ENCODE assay signal across 2 cellular contexts in the genomic region with DNA sequence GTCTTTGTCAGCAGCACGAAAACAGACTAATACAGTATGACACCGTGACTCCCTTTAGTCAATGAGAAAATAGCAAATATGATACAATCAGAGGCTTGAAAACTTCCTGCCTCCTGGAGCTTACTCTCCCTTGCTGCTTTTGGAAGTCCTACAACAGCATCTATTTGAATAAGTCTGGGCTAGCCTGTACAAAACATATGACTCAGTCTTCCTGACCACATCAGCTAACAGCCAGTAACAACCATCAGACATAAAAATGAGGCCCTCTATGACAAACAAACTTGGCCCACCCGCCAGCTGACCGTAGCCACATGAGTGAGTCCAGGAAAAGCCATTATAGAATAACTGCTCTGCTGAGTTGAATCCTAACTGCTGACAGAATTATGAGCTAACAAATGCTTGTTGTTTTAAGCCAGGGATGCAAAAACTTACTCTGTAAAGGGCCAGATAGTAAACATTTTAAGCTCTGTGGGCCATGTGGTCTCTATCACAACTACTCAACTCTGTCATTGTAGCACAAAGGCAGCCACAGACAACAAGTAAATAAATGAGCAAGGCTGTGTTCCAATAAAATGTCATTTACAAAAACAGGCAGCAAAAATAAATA.
TF ChIP-seq lines count a peak whose summit lies in the region.

No MANE protein-coding gene starts in this region.

TF ChIP-seq in SK-N-SH treated with all-trans-retinoic acid at 6 μM for 48 hours, 23 proteins besides CTCF, POLR2A, EP300 and RAD21 (continued from another document):
- TF ChIP-seq, protein P1, sequence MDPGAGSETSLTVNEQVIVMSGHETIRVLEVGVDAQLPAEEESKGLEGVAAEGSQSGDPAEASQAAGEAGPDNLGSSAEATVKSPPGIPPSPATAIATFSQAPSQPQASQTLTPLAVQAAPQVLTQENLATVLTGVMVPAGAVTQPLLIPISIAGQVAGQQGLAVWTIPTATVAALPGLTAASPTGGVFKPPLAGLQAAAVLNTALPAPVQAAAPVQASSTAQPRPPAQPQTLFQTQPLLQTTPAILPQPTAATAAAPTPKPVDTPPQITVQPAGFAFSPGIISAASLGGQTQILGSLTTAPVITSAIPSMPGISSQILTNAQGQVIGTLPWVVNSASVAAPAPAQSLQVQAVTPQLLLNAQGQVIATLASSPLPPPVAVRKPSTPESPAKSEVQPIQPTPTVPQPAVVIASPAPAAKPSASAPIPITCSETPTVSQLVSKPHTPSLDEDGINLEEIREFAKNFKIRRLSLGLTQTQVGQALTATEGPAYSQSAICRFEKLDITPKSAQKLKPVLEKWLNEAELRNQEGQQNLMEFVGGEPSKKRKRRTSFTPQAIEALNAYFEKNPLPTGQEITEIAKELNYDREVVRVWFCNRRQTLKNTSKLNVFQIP (CRISPR knock-in tag; IDR thresholded peaks at IDR 0.05; ENCODE audit: borderline replicate concordance, low read depth), result no peak
- TF ChIP-seq ISL1 (CRISPR knock-in tag; IDR thresholded peaks at IDR 0.05) (no peak), CREB5 (CRISPR knock-in tag; IDR thresholded peaks at IDR 0.05; ENCODE audit: low read depth) (no peak), ESRRG (CRISPR knock-in tag; IDR thresholded peaks at IDR 0.05) (no peak), ZNF565 (CRISPR knock-in tag; conservative IDR thresholded peaks at IDR 0.05; ENCODE audit: low read depth) (no peak), OSR1 (CRISPR knock-in tag; IDR thresholded peaks at IDR 0.05) (no peak), CSDC2 (CRISPR knock-in tag; IDR thresholded peaks at IDR 0.05) (no peak), ZNF70 (CRISPR knock-in tag; IDR thresholded peaks at IDR 0.05) (no peak), SNAI2 (CRISPR knock-in tag; IDR thresholded peaks at IDR 0.05) (no peak), ZFP30 (CRISPR knock-in tag; IDR thresholded peaks at IDR 0.05) (no peak)

TF ChIP-seq in SK-N-SH, 30 proteins besides CTCF, POLR2A, EP300 and RAD21 (continued from another document):
- TF ChIP-seq, protein P2, sequence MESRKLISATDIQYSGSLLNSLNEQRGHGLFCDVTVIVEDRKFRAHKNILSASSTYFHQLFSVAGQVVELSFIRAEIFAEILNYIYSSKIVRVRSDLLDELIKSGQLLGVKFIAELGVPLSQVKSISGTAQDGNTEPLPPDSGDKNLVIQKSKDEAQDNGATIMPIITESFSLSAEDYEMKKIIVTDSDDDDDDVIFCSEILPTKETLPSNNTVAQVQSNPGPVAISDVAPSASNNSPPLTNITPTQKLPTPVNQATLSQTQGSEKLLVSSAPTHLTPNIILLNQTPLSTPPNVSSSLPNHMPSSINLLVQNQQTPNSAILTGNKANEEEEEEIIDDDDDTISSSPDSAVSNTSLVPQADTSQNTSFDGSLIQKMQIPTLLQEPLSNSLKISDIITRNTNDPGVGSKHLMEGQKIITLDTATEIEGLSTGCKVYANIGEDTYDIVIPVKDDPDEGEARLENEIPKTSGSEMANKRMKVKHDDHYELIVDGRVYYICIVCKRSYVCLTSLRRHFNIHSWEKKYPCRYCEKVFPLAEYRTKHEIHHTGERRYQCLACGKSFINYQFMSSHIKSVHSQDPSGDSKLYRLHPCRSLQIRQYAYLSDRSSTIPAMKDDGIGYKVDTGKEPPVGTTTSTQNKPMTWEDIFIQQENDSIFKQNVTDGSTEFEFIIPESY (IDR thresholded peaks at IDR 0.05; ENCODE audit: borderline replicate concordance, low read depth), result no peak
- TF ChIP-seq, protein P3, sequence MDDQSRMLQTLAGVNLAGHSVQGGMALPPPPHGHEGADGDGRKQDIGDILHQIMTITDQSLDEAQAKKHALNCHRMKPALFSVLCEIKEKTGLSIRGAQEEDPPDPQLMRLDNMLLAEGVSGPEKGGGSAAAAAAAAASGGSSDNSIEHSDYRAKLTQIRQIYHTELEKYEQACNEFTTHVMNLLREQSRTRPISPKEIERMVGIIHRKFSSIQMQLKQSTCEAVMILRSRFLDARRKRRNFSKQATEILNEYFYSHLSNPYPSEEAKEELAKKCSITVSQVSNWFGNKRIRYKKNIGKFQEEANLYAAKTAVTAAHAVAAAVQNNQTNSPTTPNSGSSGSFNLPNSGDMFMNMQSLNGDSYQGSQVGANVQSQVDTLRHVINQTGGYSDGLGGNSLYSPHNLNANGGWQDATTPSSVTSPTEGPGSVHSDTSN (IDR thresholded peaks at IDR 0.05), result no peak
- TF ChIP-seq NRF1 (IDR thresholded peaks at IDR 0.05; ENCODE audit: low read depth, low read length), result no peak
- no peak for TF ChIP-seq NFIC (IDR thresholded peaks at IDR 0.05; ENCODE audit: borderline replicate concordance)
- no peak for TF ChIP-seq MEF2A (IDR thresholded peaks at IDR 0.05; ENCODE audit: borderline replicate concordance, low read depth)
- no peak for TF ChIP-seq TCF12 (IDR thresholded peaks at IDR 0.05)
- no peak for TF ChIP-seq FOXM1 (IDR thresholded peaks at IDR 0.05; ENCODE audit: low read depth)
- TF ChIP-seq, protein P4, sequence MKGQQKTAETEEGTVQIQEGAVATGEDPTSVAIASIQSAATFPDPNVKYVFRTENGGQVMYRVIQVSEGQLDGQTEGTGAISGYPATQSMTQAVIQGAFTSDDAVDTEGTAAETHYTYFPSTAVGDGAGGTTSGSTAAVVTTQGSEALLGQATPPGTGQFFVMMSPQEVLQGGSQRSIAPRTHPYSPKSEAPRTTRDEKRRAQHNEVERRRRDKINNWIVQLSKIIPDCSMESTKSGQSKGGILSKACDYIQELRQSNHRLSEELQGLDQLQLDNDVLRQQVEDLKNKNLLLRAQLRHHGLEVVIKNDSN (IDR thresholded peaks at IDR 0.05; ENCODE audit: borderline replicate concordance, low read depth), result no peak
- TF ChIP-seq RCOR1 (IDR thresholded peaks at IDR 0.05; ENCODE audit: low read length), result no peak
- no peak for TF ChIP-seq MXI1 (IDR thresholded peaks at IDR 0.05; ENCODE audit: low read depth, low read length)
